ENCODE assay signal across 16 cellular contexts in the genomic region with DNA sequence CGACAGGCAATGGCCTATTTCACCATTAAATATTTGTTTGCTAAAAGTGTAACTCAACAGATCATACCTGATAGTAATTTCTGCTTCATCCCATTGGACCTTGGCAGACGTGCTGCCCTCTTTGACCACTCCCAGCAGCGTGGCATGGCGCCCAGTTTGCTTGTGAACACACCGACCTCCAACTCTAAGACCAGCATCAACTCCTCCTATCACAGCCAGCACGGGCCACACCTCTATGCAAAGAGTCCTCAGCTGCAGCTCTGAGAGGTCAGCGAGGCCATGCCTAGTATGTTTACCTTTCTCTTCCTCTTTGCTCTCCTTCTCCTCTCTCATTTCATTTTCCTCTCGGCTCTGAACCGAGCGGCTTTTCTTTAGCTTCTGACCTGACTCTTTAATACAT.
DNase-seq lines count a peak whose midpoint lies in the region; ATAC-seq and TF ChIP-seq lines count a peak whose summit lies in the region.
"Had no signal": no experiment of that assay in that cellular context is flagged by ENCODE, and none has a peak within 500 bp of the region (broad histone marks: within the 10 kb centered on the region; RNA-seq: fewer than 3 reads in every experiment).

No MANE protein-coding gene starts in this region.

- H3K4me3 ChIP-seq in GM23338: no peak overlapping the region
- no peak overlapping the region for H3K4me3 ChIP-seq in heart left ventricle
- H3K4me3 ChIP-seq in neural progenitor cell: no peak overlapping the region
- no peak overlapping the region for H3K4me3 ChIP-seq in sigmoid colon
- H3K4me3 ChIP-seq in HAP-1: no peak overlapping the region
- H3K4me3 ChIP-seq: gastroesophageal sphincter had no signal

- H3K36me3 Mint-ChIP-seq in GM23338 (ENCODE audit: low read depth) (peaks cover 6% of the 10 kb centered on the region; the same call in 2 of the 3 replicates), neural progenitor cell (peaks cover 23% of the 10 kb centered on the region)

- no peak overlapping the region for H3K27ac ChIP-seq in GM23338 (ENCODE audit: low read depth)
- H3K27ac ChIP-seq in heart left ventricle: no peak overlapping the region
- H3K27ac ChIP-seq in neural progenitor cell: no peak overlapping the region
- no peak overlapping the region for H3K27ac ChIP-seq in sigmoid colon
- H3K27ac ChIP-seq: gastroesophageal sphincter had no signal

- TF ChIP-seq CTCF in GM23338 (conservative IDR thresholded peaks at IDR 0.05; ENCODE audit: low read depth in 2 of 2) (no peak), heart left ventricle (IDR thresholded peaks at IDR 0.05) (no peak), neural progenitor cell (IDR thresholded peaks at IDR 0.05) (no peak), sigmoid colon (IDR thresholded peaks at IDR 0.05) (no peak)

- H3K4me3 Mint-ChIP-seq in GM23338 (no peak overlapping the region), neural progenitor cell (no peak overlapping the region)
- H3K4me3 Mint-ChIP-seq: brain, natural killer cell had no signal

- no peak for TF ChIP-seq EP300 in sigmoid colon (IDR thresholded peaks at IDR 0.05)

- TF ChIP-seq POLR2A in heart left ventricle (IDR thresholded peaks at IDR 0.05) (no peak), sigmoid colon (IDR thresholded peaks at IDR 0.05) (no peak)

- H3K9ac ChIP-seq in neural progenitor cell: no peak overlapping the region

- peak; percentile 11 for DNase-seq in GM23338 (ENCODE audit: low spot score)
- peak; percentile 19 for DNase-seq in NCI-H69 (lab: John Stamatoyannopoulos, UW)
- DNase-seq in heart left ventricle: peak; percentile 32 to 68 (median 39)
- DNase-seq in neural progenitor cell (ENCODE audit: low spot score): no peak
- no peak for DNase-seq in AG08395 (ENCODE audit: low spot score)
- DNase-seq in sigmoid colon: no peak
- DNase-seq in ACHN: no peak
- no peak for DNase-seq in HAP-1 (ENCODE audit: low spot score in 2 of 2)
- DNase-seq: activated effector memory CD4-positive, alpha-beta T cell treated with anti-CD3 and anti-CD28 coated beads, Interleukin-2, amount 50 U/mL, for 16 hours; COR-L47; GF-D8; natural killer cell; NCI-H524 had no signal

- H4K20me1 ChIP-seq in GM23338 (replicated peaks; ENCODE audit: insufficient read depth) (no peaks in the 10 kb centered on the region), neural progenitor cell (ENCODE audit: low read depth) (no peaks in the 10 kb centered on the region)

- no peaks in the 10 kb centered on the region for H3K9me2 ChIP-seq in GM23338 (ENCODE audit: insufficient read depth)

- intact Hi-C loops in heart left ventricle (cut with DNase I): no loop called here
- intact Hi-C loops in sigmoid colon (cut with DNase I): no loop called here

- no peak overlapping the region for H2AFZ ChIP-seq in GM23338
- H2AFZ ChIP-seq in neural progenitor cell (replicated peaks): no peak overlapping the region

- H3K9me3 Mint-ChIP-seq in GM23338 (no peaks in the 10 kb centered on the region), neural progenitor cell (no peaks in the 10 kb centered on the region)
- H3K9me3 Mint-ChIP-seq: brain, natural killer cell had no signal

- in situ Hi-C loops in ACHN (cut with HindIII; ENCODE audit: low pct_ligation_motif_present, low pct_unique_long_range_greater_than_20kb, low sequenced_read_pairs) (no loop called here), HAP-1 (cut with MboI; ENCODE audit: low sequenced_read_pairs) (no loop called here)

- no peak; the same call in 1 of the 3 replicates for ATAC-seq in GM23338
- ATAC-seq in heart left ventricle: peak; percentile 51 to 77 (median 64)
- ATAC-seq: gastroesophageal sphincter, HCT116, natural killer cell had no signal

- H3K4me1 ChIP-seq in GM23338 (ENCODE audit: insufficient read depth) (no peaks in the 10 kb centered on the region), heart left ventricle (peaks cover 0 to 6% (median 0%) of the 10 kb centered on the region in 12 donors), neural progenitor cell (no peaks in the 10 kb centered on the region), sigmoid colon (no peaks in the 10 kb centered on the region), HAP-1 (no peaks in the 10 kb centered on the region)
- H3K4me1 ChIP-seq: gastroesophageal sphincter had no signal

- WGBS in heart left ventricle, 4 donors: 65 to 75% (median 70%) methylated on average over 10 of the region's 10 CpGs
- 18 to 64% methylated on average over 10 of the region's 10 CpGs for WGBS in sigmoid colon, 2 donors

- H3K27me3 ChIP-seq in GM23338 (ENCODE audit: insufficient read depth) (no peaks in the 10 kb centered on the region), heart left ventricle (no peaks in the 10 kb centered on the region), neural progenitor cell (no peaks in the 10 kb centered on the region), sigmoid colon (no peaks in the 10 kb centered on the region), HAP-1 (ENCODE audit: low read depth) (no peaks in the 10 kb centered on the region)
- H3K27me3 ChIP-seq: gastroesophageal sphincter had no signal

- H3K27ac Mint-ChIP-seq in GM23338 (no peak overlapping the region), neural progenitor cell (peak overlapping the region; percentile 41)
- H3K27ac Mint-ChIP-seq: brain, natural killer cell had no signal

- H3K27me3 Mint-ChIP-seq in GM23338 (ENCODE audit: insufficient read depth, low read depth, poor library complexity): no peaks in the 10 kb centered on the region
- peaks cover 2% of the 10 kb centered on the region for H3K27me3 Mint-ChIP-seq in neural progenitor cell (ENCODE audit: insufficient read depth, low read depth)
- H3K27me3 Mint-ChIP-seq: brain had no signal

- H3K79me2 ChIP-seq in GM23338 (replicated peaks; ENCODE audit: insufficient read depth) (no peaks in the 10 kb centered on the region), neural progenitor cell (ENCODE audit: low read depth) (no peaks in the 10 kb centered on the region)

- no peak overlapping the region for H3K4me2 ChIP-seq in GM23338
- no peak overlapping the region for H3K4me2 ChIP-seq in neural progenitor cell

- no peaks in the 10 kb centered on the region for H3K4me1 Mint-ChIP-seq in GM23338
- no peaks in the 10 kb centered on the region for H3K4me1 Mint-ChIP-seq in neural progenitor cell

- peaks cover 17% of the 10 kb centered on the region; the same call in 1 of the 2 replicates for H3K36me3 ChIP-seq in GM23338 (ENCODE audit: insufficient read depth)
- peaks cover 0 to 100% (median 97%) of the 10 kb centered on the region in 9 donors for H3K36me3 ChIP-seq in heart left ventricle
- H3K36me3 ChIP-seq in neural progenitor cell: peaks cover 10% of the 10 kb centered on the region
- H3K36me3 ChIP-seq in sigmoid colon: peaks cover 8 to 100% (median 26%) of the 10 kb centered on the region in 4 donors
- H3K36me3 ChIP-seq in HAP-1 (replicated peaks): peaks cover 25% of the 10 kb centered on the region

- no peaks in the 10 kb centered on the region for H3F3A ChIP-seq in GM23338 (replicated peaks; ENCODE audit: low read depth)
- H3F3A ChIP-seq in neural progenitor cell (ENCODE audit: low read depth): no peaks in the 10 kb centered on the region

- no peaks in the 10 kb centered on the region for H3K9me3 ChIP-seq in heart left ventricle
- no peaks in the 10 kb centered on the region for H3K9me3 ChIP-seq in neural progenitor cell (ENCODE audit: low read depth)
- no peaks in the 10 kb centered on the region for H3K9me3 ChIP-seq in sigmoid colon
- H3K9me3 ChIP-seq in HAP-1: no peaks in the 10 kb centered on the region
- H3K9me3 ChIP-seq: gastroesophageal sphincter had no signal

TF ChIP-seq in GM23338, 12 proteins besides CTCF, POLR2A, EP300 and RAD21 (continues in another document):
- TF ChIP-seq ZNF331 (CRISPR knock-in tag; IDR thresholded peaks at IDR 0.05; ENCODE audit: low read depth): no peak
- no peak for TF ChIP-seq EZH2phosphoT487 (IDR thresholded peaks at IDR 0.05; ENCODE audit: unreplicated experiment)

Comparison
In these comparisons a context has a peak if more than half of its experiments do, and no peak if none do; other contexts are left out.
1. DNase-seq: peak in GM23338 (single experiment), NCI-H69 (single experiment) and heart left ventricle (5 of 5); none in neural progenitor cell (single experiment), AG08395 (single experiment), sigmoid colon (single experiment), ACHN (single experiment) and HAP-1 (0 of 2).